3 cellular contexts compared by ENCODE assay signal in genomic region chr9:71210326-71210725, GRCh38.
TF ChIP-seq lines count a peak whose summit lies in the region.

No MANE protein-coding gene starts in this region.

TF ChIP-seq in K562, 482 proteins besides CTCF, POLR2A, EP300 and RAD21:
- TF ChIP-seq XRCC4 (IDR thresholded peaks at IDR 0.05; ENCODE audit: extremely low read depth, insufficient read depth, insufficient read length): no peak
- no peak for TF ChIP-seq ZNF696 (CRISPR knock-in tag; conservative IDR thresholded peaks at IDR 0.05)
- no peak for TF ChIP-seq ZNF766 (CRISPR knock-in tag; conservative IDR thresholded peaks at IDR 0.05)
- TF ChIP-seq RBM22 (IDR thresholded peaks at IDR 0.05; ENCODE audit: low read depth, low read length, poor library complexity, severe bottlenecking): no peak
- no peak for TF ChIP-seq NR2C1 (IDR thresholded peaks at IDR 0.05)
- TF ChIP-seq NR2C1 (tag; IDR thresholded peaks at IDR 0.05): 0 out of 2 replicates have a peak, but pooled peaks have one; percentile 10

TF ChIP-seq in HepG2, 621 proteins besides CTCF, POLR2A, EP300 and RAD21:
- TF ChIP-seq REL (CRISPR knock-in tag; conservative IDR thresholded peaks at IDR 0.05) (no peak), SNAPC5 (CRISPR knock-in tag; IDR thresholded peaks at IDR 0.05; ENCODE audit: borderline replicate concordance) (no peak), TEAD2 (CRISPR knock-in tag; IDR thresholded peaks at IDR 0.05) (no peak), SMC3 (IDR thresholded peaks at IDR 0.05; ENCODE audit: low read length) (peak; percentile 56; the same call in 1 of the 2 replicates), STAG1 (CRISPR knock-in tag; IDR thresholded peaks at IDR 0.05) (peak; percentile 63), NR2F6 (IDR thresholded peaks at IDR 0.05) (peak; percentile 82), NR2F6 (CRISPR knock-in tag; IDR thresholded peaks at IDR 0.05) (peak; percentile 76), CEBPG (CRISPR knock-in tag; IDR thresholded peaks at IDR 0.05) (no peak), HNF4A (CRISPR knock-in tag; IDR thresholded peaks at IDR 0.05) (peak; percentile 6; the same call in 1 of the 2 replicates), NR2F1 (CRISPR knock-in tag; IDR thresholded peaks at IDR 0.05) (peak; percentile 65 to 73)

TF ChIP-seq in GM12891, 5 proteins besides CTCF, POLR2A, EP300 and RAD21:
- TF ChIP-seq PAX5 (IDR thresholded peaks at IDR 0.05; ENCODE audit: insufficient read depth, low read length, severe bottlenecking) (no peak), TAF1 (IDR thresholded peaks at IDR 0.05; ENCODE audit: low read depth, low read length) (no peak), POU2F2 (IDR thresholded peaks at IDR 0.05; ENCODE audit: low read depth, low read length) (no peak), SPI1 (IDR thresholded peaks at IDR 0.05; ENCODE audit: low read depth, low read length) (no peak), POLR2AphosphoS5 (IDR thresholded peaks at IDR 0.05; ENCODE audit: low read depth, low read length) (no peak)
